Comparison of ENCODE assay signal across 8 cellular contexts in genomic region chr5:159010611-159011497, GRCh38.
DNase-seq lines count a peak whose midpoint lies in the region; ATAC-seq and TF ChIP-seq lines count a peak whose summit lies in the region.

No MANE protein-coding gene starts in this region.

- H3K9me3 Mint-ChIP-seq in activated CD4-positive, alpha-beta T cell treated with anti-CD3 and anti-CD28 coated beads for 36 hours (ENCODE audit: low read depth) = no peaks in the 10 kb centered on the region
- H3K9me3 Mint-ChIP-seq in brain = peaks cover 0 to 5% (median 0%) of the 10 kb centered on the region in 5 experiments

- H3K4me1 ChIP-seq in neuronal stem cell (ENCODE audit: control insufficient read depth in 2 of 2, insufficient read depth in 1 of 2, low read depth in 1 of 2, low read length in 2 of 2) = peaks cover 2 to 7% of the 10 kb centered on the region in 2 donors

- WGBS in neuronal stem cell (ENCODE audit: extremely low coverage in 2 of 2, insufficient read length in 2 of 2, insufficient replicate concordance in 1 of 2), 2 donors = no CpG with 5 or more reads among the region's 16 CpGs

- peak overlapping the region; percentile 35 for H3K4me3 Mint-ChIP-seq in activated CD4-positive, alpha-beta T cell treated with anti-CD3 and anti-CD28 coated beads for 36 hours
- peak overlapping the region in 3 of 5 experiments; percentile 56 to 68 (median 66) for H3K4me3 Mint-ChIP-seq in brain

- H3K27me3 ChIP-seq in neuronal stem cell (ENCODE audit: control insufficient read depth in 3 of 3, insufficient read depth in 3 of 3, low read depth in 1 of 3, low read length in 3 of 3) = no peaks in the 10 kb centered on the region

- ATAC-seq in activated CD4-positive, alpha-beta T cell treated with anti-CD3 and anti-CD28 coated beads for 36 hours = no peak
- peak; percentile 87 for ATAC-seq in HG02973 (IDR thresholded peaks at IDR 0.05; ENCODE audit: unreplicated experiment)

- no peak overlapping the region for H4K91ac ChIP-seq in neuronal stem cell (ENCODE audit: low read depth, low read length, poor library complexity)

- no peak overlapping the region for H3K27ac Mint-ChIP-seq in activated CD4-positive, alpha-beta T cell treated with anti-CD3 and anti-CD28 coated beads for 36 hours
- peak overlapping the region in 3 of 5 experiments; percentile 42 to 84 (median 55) for H3K27ac Mint-ChIP-seq in brain

- H3K4me1 Mint-ChIP-seq in activated CD4-positive, alpha-beta T cell treated with anti-CD3 and anti-CD28 coated beads for 36 hours = peaks cover 10% of the 10 kb centered on the region
- peaks cover 30% of the 10 kb centered on the region for H3K4me1 Mint-ChIP-seq in brain

- H3K36me3 Mint-ChIP-seq in activated CD4-positive, alpha-beta T cell treated with anti-CD3 and anti-CD28 coated beads for 36 hours (ENCODE audit: low read depth) = no peaks in the 10 kb centered on the region
- no peaks in the 10 kb centered on the region for H3K36me3 Mint-ChIP-seq in brain

- H3K23ac ChIP-seq in neuronal stem cell (ENCODE audit: low read depth, low read length, poor library complexity) = no peak overlapping the region

- H3K14ac ChIP-seq in neuronal stem cell (ENCODE audit: low read length) = no peak overlapping the region

- no peak overlapping the region for H2BK5ac ChIP-seq in neuronal stem cell (ENCODE audit: low read length)

- no peak for DNase-seq in activated CD4-positive, alpha-beta T cell treated with anti-CD3 and anti-CD28 coated beads for 36 hours
- DNase-seq in activated CD4-positive, alpha-beta T cell treated with anti-CD3 and anti-CD28 coated beads, Interleukin-2, amount 50 U/mL, for 1 hour = no peak
- DNase-seq in neuronal stem cell (ENCODE audit: low spot score) = no peak
- no peak for DNase-seq in mucosa of gallbladder (ENCODE audit: low spot score)
- DNase-seq in NCI-H748 treated with DMSO at 0.1 percent for 48 hours (lab: John Stamatoyannopoulos, UW) = no peak
- no peak for DNase-seq in HK-2 (ENCODE audit: unreplicated experiment)

- no peak overlapping the region for H3K4ac ChIP-seq in neuronal stem cell (ENCODE audit: low read length)

- intact Hi-C loops in activated CD4-positive, alpha-beta T cell treated with anti-CD3 and anti-CD28 coated beads for 36 hours (cut with DNase I, micrococcal nuclease) = no loop called here

- peak overlapping the region in 1 of 2 donors; percentile 24 for H3K4me3 ChIP-seq in neuronal stem cell (ENCODE audit: low read length in 2 of 2)

- H3K9ac ChIP-seq in neuronal stem cell (ENCODE audit: low read depth, low read length, poor library complexity) = no peak overlapping the region

- H3K9me3 ChIP-seq in neuronal stem cell (replicated peaks in 1 of 2; ENCODE audit: control insufficient read depth in 2 of 2, insufficient read depth in 1 of 2, low read depth in 1 of 2, low read length in 2 of 2) = peaks cover 2 to 3% of the 10 kb centered on the region in 2 donors

- no peak overlapping the region for H2BK12ac ChIP-seq in neuronal stem cell (ENCODE audit: low read length)

- peaks cover 12% of the 10 kb centered on the region for H3K27me3 Mint-ChIP-seq in activated CD4-positive, alpha-beta T cell treated with anti-CD3 and anti-CD28 coated beads for 36 hours
- peaks cover 20% of the 10 kb centered on the region for H3K27me3 Mint-ChIP-seq in brain

- no peak overlapping the region for H3K4me2 ChIP-seq in neuronal stem cell (ENCODE audit: insufficient read depth, low read length, poor library complexity, severe bottlenecking)

- H4K8ac ChIP-seq in neuronal stem cell (ENCODE audit: low read depth, low read length) = no peak overlapping the region

- POLR2A ChIA-PET in activated CD4-positive, alpha-beta T cell treated with anti-CD3 and anti-CD28 coated beads for 36 hours (lab: Charles Lee) = no interaction called here

- peak overlapping the region; percentile 12 for H3K27ac ChIP-seq in neuronal stem cell (replicated peaks; ENCODE audit: low read length)

- H2AK5ac ChIP-seq in neuronal stem cell (ENCODE audit: low read depth, low read length) = no peak overlapping the region

- H2BK120ac ChIP-seq in neuronal stem cell (ENCODE audit: low read depth, low read length) = no peak overlapping the region

- TF ChIP-seq CTCF in brain (conservative IDR thresholded peaks at IDR 0.05) = no peak

- no peak overlapping the region for H2BK15ac ChIP-seq in neuronal stem cell (ENCODE audit: low read length)

- H2AFZ ChIP-seq in neuronal stem cell (ENCODE audit: low read length) = peak overlapping the region; percentile 63

- H3K79me1 ChIP-seq in neuronal stem cell (ENCODE audit: low read depth, low read length) = no peaks in the 10 kb centered on the region

- CTCF ChIA-PET in activated CD4-positive, alpha-beta T cell treated with anti-CD3 and anti-CD28 coated beads for 36 hours (lab: Charles Lee) = interaction anchor here (0.8 to 1.2 kb wide), 3 partner anchors 8 to 105 kb away, joined by 3 to 5 read pairs (median 4); no protein-coding TSS in a partner anchor

- H3K18ac ChIP-seq in neuronal stem cell (ENCODE audit: low read length) = no peak overlapping the region

- H3K36me3 ChIP-seq in neuronal stem cell (replicated peaks in 1 of 2; ENCODE audit: control insufficient read depth in 2 of 2, insufficient read depth in 2 of 2, low read length in 2 of 2) = no peaks in the 10 kb centered on the region
